27 cellular contexts compared by ENCODE assay signal in the genomic region with DNA sequence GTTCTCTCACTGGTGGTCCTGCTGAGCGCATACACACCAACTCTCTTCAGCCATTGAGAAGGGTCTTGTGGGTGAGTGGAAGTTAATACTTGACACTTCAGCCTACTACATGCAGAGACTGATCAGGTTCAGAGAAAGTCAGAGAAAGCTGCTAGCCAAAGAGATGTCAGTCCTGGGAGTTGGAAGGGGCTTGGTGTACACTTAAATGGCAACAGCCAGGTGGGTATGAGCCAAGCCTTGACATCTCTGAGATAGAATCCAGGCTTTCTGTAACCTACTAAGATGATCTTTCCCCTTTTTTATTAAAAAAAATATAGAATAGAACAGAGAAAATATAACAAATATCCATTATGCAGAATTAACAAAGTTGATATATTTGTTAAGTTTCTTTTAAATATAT.
"Had no signal": no experiment of that assay in that cellular context is flagged by ENCODE, and none has a peak within 500 bp of the region (broad histone marks: within the 10 kb centered on the region; RNA-seq: fewer than 3 reads in every experiment).

No MANE protein-coding gene starts in this region.

- H3K27ac ChIP-seq: neutrophil, pancreas, prostate gland, skin epidermis, spleen, tibial artery, transverse colon, upper lobe of left lung, vagina had no signal

- H3K27me3 ChIP-seq: neutrophil, pancreas, spleen, tibial artery, transverse colon, upper lobe of left lung, vagina had no signal

- ATAC-seq: naive thymus-derived CD8-positive, alpha-beta T cell; natural killer cell treated with Interleukin-12 subunit alpha and Interleukin-12 subunit beta and Interleukin-15 and Interleukin-18, amount 100 ng/mL, for 72 hours; pancreas; sciatic nerve; stimulated activated memory B cell treated with anti-CD40 and anti-IgM and Interleukin-4, amounts not matched to agents 10 μg/mL and 1 μg/mL and 100 μg/mL, for 72 hours; stimulated activated naive CD8-positive, alpha-beta T cell treated with anti-CD3 and anti-CD28 coated beads, Interleukin-15, amount 100 ng/mL, for 72 hours; stimulated activated naive CD8-positive, alpha-beta T cell treated with anti-CD3 and anti-CD28 coated beads, Interleukin-15, Interleukin-2, amounts not matched to agents 100 U/mL and 50 U/mL, for 24 hours had no signal

- DNase-seq: naive B cell; naive thymus-derived CD8-positive, alpha-beta T cell; nephron progenitor cell; nucleus accumbens; pancreas; retina; spleen; stimulated activated CD4-positive, alpha-beta T cell treated with anti-CD3 and anti-CD28 coated beads, Interleukin-12 subunit alpha, Interleukin-12 subunit beta, amount 100 ng/mL, for 4 hours; stimulated activated CD4-positive, alpha-beta T cell treated with anti-CD3 and anti-CD28 coated beads, Interleukin-1b, Interleukin-23, amount 100 ng/mL, for 48 hours; stimulated activated CD4-positive, alpha-beta T cell treated with anti-CD3 and anti-CD28 coated beads, Interleukin-4, amount 100 ng/mL, for 1 hour; stimulated activated CD4-positive, alpha-beta T cell treated with anti-CD3 and anti-CD28 coated beads, Interleukin-4, amount 100 ng/mL, for 4 hours; stimulated activated CD8-positive, alpha-beta memory T cell treated with anti-CD3 and anti-CD28 coated beads, Interleukin-4, amount 100 ng/mL, for 48 hours; stimulated activated naive CD4-positive, alpha-beta T cell; stimulated activated naive CD8-positive, alpha-beta T cell treated with anti-CD3 and anti-CD28 coated beads, Interleukin-15, amount 100 ng/mL, for 72 hours; stimulated activated naive CD8-positive, alpha-beta T cell treated with anti-CD3 and anti-CD28 coated beads, Interleukin-15, Interleukin-2, amounts not matched to agents 100 U/mL and 50 U/mL, for 24 hours; tibial artery; transverse colon; upper lobe of left lung had no signal

- H3K27ac Mint-ChIP-seq: naive B cell; naive thymus-derived CD8-positive, alpha-beta T cell; natural killer cell treated with Interleukin-12 subunit alpha and Interleukin-12 subunit beta and Interleukin-15 and Interleukin-18, amount 100 ng/mL, for 72 hours; nephron progenitor cell; stimulated activated memory B cell treated with anti-CD40 and anti-IgM and Interleukin-4, amounts not matched to agents 10 μg/mL and 1 μg/mL and 100 μg/mL, for 72 hours; stimulated activated naive CD8-positive, alpha-beta T cell treated with anti-CD3 and anti-CD28 coated beads, Interleukin-15, amount 100 ng/mL, for 72 hours had no signal

- H3K4me1 Mint-ChIP-seq: naive B cell; naive thymus-derived CD8-positive, alpha-beta T cell; nephron progenitor cell; neural crest cell; stimulated activated memory B cell treated with anti-CD40 and anti-IgM and Interleukin-4, amounts not matched to agents 10 μg/mL and 1 μg/mL and 100 μg/mL, for 72 hours; stimulated activated naive CD8-positive, alpha-beta T cell treated with anti-CD3 and anti-CD28 coated beads, Interleukin-15, amount 100 ng/mL, for 72 hours had no signal

- H3K9me3 Mint-ChIP-seq: nephron progenitor cell had no signal

- H3K4me3 ChIP-seq: pancreas, prostate gland, skin epidermis, smooth muscle cell, spleen, tibial artery, transverse colon, upper lobe of left lung, vagina had no signal

- H3K9me3 ChIP-seq: neutrophil, pancreas, prostate gland, tibial artery, transverse colon, upper lobe of left lung, vagina had no signal

- H3K4me1 ChIP-seq: pancreas, prostate gland, spleen, transverse colon, upper lobe of left lung, vagina had no signal

- H3K27me3 Mint-ChIP-seq: naive B cell; naive thymus-derived CD8-positive, alpha-beta T cell; natural killer cell treated with Interleukin-12 subunit alpha and Interleukin-12 subunit beta and Interleukin-15 and Interleukin-18, amount 100 ng/mL, for 72 hours; stimulated activated memory B cell treated with anti-CD40 and anti-IgM and Interleukin-4, amounts not matched to agents 10 μg/mL and 1 μg/mL and 100 μg/mL, for 72 hours; stimulated activated naive CD8-positive, alpha-beta T cell treated with anti-CD3 and anti-CD28 coated beads, Interleukin-15, amount 100 ng/mL, for 72 hours had no signal

- H3K4me3 Mint-ChIP-seq: naive B cell; naive thymus-derived CD8-positive, alpha-beta T cell; natural killer cell treated with Interleukin-12 subunit alpha and Interleukin-12 subunit beta and Interleukin-15 and Interleukin-18, amount 100 ng/mL, for 72 hours; nephron progenitor cell; neural crest cell; stimulated activated memory B cell treated with anti-CD40 and anti-IgM and Interleukin-4, amounts not matched to agents 10 μg/mL and 1 μg/mL and 100 μg/mL, for 72 hours; stimulated activated naive CD8-positive, alpha-beta T cell treated with anti-CD3 and anti-CD28 coated beads, Interleukin-15, amount 100 ng/mL, for 72 hours had no signal

- H3K36me3 ChIP-seq: neutrophil, pancreas, prostate gland, spleen, tibial artery, transverse colon, upper lobe of left lung, vagina had no signal

- H3K36me3 Mint-ChIP-seq: naive B cell; naive thymus-derived CD8-positive, alpha-beta T cell; natural killer cell treated with Interleukin-12 subunit alpha and Interleukin-12 subunit beta and Interleukin-15 and Interleukin-18, amount 100 ng/mL, for 72 hours; stimulated activated memory B cell treated with anti-CD40 and anti-IgM and Interleukin-4, amounts not matched to agents 10 μg/mL and 1 μg/mL and 100 μg/mL, for 72 hours had no signal
